Comparison of ENCODE assay signal across 11 cellular contexts in genomic region chr15:63015618-63016017, GRCh38. TPM values are rescaled to one million over a fixed set of nuclear protein-coding genes. Genes with fewer than 3 reads are reported as not detected.
A peak's percentile ranks its signal among the peaks of the same experiment; 100 is the strongest.
DNase-seq lines count a peak whose midpoint lies in the region; ATAC-seq and TF ChIP-seq lines count a peak whose summit lies in the region.
"Had no signal": no experiment of that assay in that cellular context is flagged by ENCODE, and none has a peak within 500 bp of the region (broad histone marks: within the 10 kb centered on the region; RNA-seq: fewer than 3 reads in every experiment).

No MANE protein-coding gene starts in this region.

- H3K27ac ChIP-seq in Panc1 (ENCODE audit: low read length), result peak overlapping the region; percentile 8
- H3K27ac ChIP-seq in fibroblast of lung (ENCODE audit: insufficient read depth, low read length), result peak overlapping the region; percentile 70
- no peak overlapping the region for H3K27ac ChIP-seq in GM23338 (ENCODE audit: low read depth)

- H3K27me3 Mint-ChIP-seq in GM23338 (ENCODE audit: insufficient read depth, low read depth, poor library complexity), result peaks cover 13% of the 10 kb centered on the region

- peak overlapping the region; percentile 65 for H3K4me2 ChIP-seq in fibroblast of lung (ENCODE audit: extremely low read depth, insufficient read depth, low read length)
- H3K4me2 ChIP-seq in GM23338, result no peak overlapping the region

- H3K36me3 Mint-ChIP-seq in GM23338 (ENCODE audit: low read depth), result peaks cover 3% of the 10 kb centered on the region; the same call in 2 of the 3 replicates
- H3K36me3 Mint-ChIP-seq: brain had no signal

- no peaks in the 10 kb centered on the region for H3F3A ChIP-seq in GM23338 (replicated peaks; ENCODE audit: low read depth)

- peaks cover 15% of the 10 kb centered on the region for H3K4me1 Mint-ChIP-seq in GM23338

- H3K4me1 ChIP-seq in Panc1 (ENCODE audit: control insufficient read depth, insufficient read depth, low read length) (0 out of 2 replicates have a peak, but pooled peaks cover 2% of the 10 kb centered on the region), fibroblast of lung (ENCODE audit: control insufficient read depth, extremely low read depth, insufficient read depth, low read length) (peaks cover 38% of the 10 kb centered on the region), GM23338 (ENCODE audit: insufficient read depth) (peaks cover 16% of the 10 kb centered on the region)

- no peak overlapping the region for H2AFZ ChIP-seq in fibroblast of lung (ENCODE audit: low read length)
- no peak overlapping the region for H2AFZ ChIP-seq in GM23338

- DNase-seq in Caki2 (ENCODE audit: low read depth), result peak; percentile 26
- peak; percentile 53 for DNase-seq in Panc1 (ENCODE audit: low read depth, low spot score)
- peak; percentile 78 to 80 for DNase-seq in fibroblast of lung (ENCODE audit: low read depth in 2 of 2)
- no peak for DNase-seq in omental fat pad (ENCODE audit: low spot score)
- no peak for DNase-seq in GM23338 (ENCODE audit: low spot score)
- DNase-seq in SHP77 (lab: John Stamatoyannopoulos, UW), result no peak
- DNase-seq: GF-D8, NCI-H2171 had no signal

- POLR2A ChIA-PET in Panc1 (lab: Charles Lee), result no interaction called here

- CTCF ChIA-PET in Panc1 (lab: Charles Lee), result no interaction called here

- BruUV-seq in Panc1 (replicated peaks; lab: Mats Ljungman, UMichigan), result no TSS peak

- H3K27me3 ChIP-seq in Panc1 (ENCODE audit: control insufficient read depth, insufficient read depth, low read length) (no peaks in the 10 kb centered on the region), fibroblast of lung (ENCODE audit: control insufficient read depth, insufficient read depth, low read length) (no peaks in the 10 kb centered on the region), GM23338 (ENCODE audit: insufficient read depth) (no peaks in the 10 kb centered on the region)

- in situ Hi-C loops in Caki2 (cut with HindIII; ENCODE audit: low pct_unique_long_range_greater_than_20kb, low sequenced_read_pairs) (no loop called here), Panc1 (cut with HindIII; ENCODE audit: low pct_unique_long_range_greater_than_20kb, low sequenced_read_pairs) (no loop called here)

- no peaks in the 10 kb centered on the region for H3K36me3 ChIP-seq in Panc1 (ENCODE audit: control insufficient read depth, insufficient read depth, low read length)
- H3K36me3 ChIP-seq in fibroblast of lung (ENCODE audit: control insufficient read depth, insufficient read depth, low read length), result no peaks in the 10 kb centered on the region
- H3K36me3 ChIP-seq in GM23338 (ENCODE audit: insufficient read depth), result no peaks in the 10 kb centered on the region

- H3K4me3 ChIP-seq in Panc1 (ENCODE audit: low read depth in 2 of 2, low read length in 2 of 2) (no peak overlapping the region), fibroblast of lung (replicated peaks in 1 of 4; ENCODE audit: control extremely low read depth in 1 of 4, insufficient read depth in 1 of 4, low read depth in 3 of 4, low read length in 4 of 4) (no peak overlapping the region), GM23338 (no peak overlapping the region)

- ATAC-seq in Panc1, result peak; percentile 64; the same call in 1 of the 2 replicates
- ATAC-seq in omental fat pad (ENCODE audit: low FRiP score), result peak; percentile 81
- ATAC-seq in HG03460 (IDR thresholded peaks at IDR 0.05; ENCODE audit: unreplicated experiment), result no peak
- ATAC-seq in GM23338, result no peak
- ATAC-seq in GM21723 (IDR thresholded peaks at IDR 0.05; ENCODE audit: unreplicated experiment), result no peak

- no peak overlapping the region for H3K9ac ChIP-seq in fibroblast of lung (ENCODE audit: insufficient read depth, low read length)

- no peaks in the 10 kb centered on the region for H3K79me2 ChIP-seq in fibroblast of lung (ENCODE audit: control insufficient read depth, insufficient read depth, low read length)
- no peaks in the 10 kb centered on the region for H3K79me2 ChIP-seq in GM23338 (replicated peaks; ENCODE audit: insufficient read depth)

- H4K20me1 ChIP-seq in fibroblast of lung (ENCODE audit: control insufficient read depth, extremely low read depth, insufficient read depth, low read length), result no peaks in the 10 kb centered on the region
- no peaks in the 10 kb centered on the region for H4K20me1 ChIP-seq in GM23338 (replicated peaks; ENCODE audit: insufficient read depth)

- H3K27ac Mint-ChIP-seq in GM23338, result no peak overlapping the region

- H3K4me3 Mint-ChIP-seq in GM23338, result no peak overlapping the region
- H3K4me3 Mint-ChIP-seq: brain had no signal

- peaks cover 14% of the 10 kb centered on the region; the same call in 1 of the 2 replicates for H3K9me2 ChIP-seq in GM23338 (ENCODE audit: insufficient read depth)

- intact Hi-C loops in Panc1 (cut with micrococcal nuclease; ENCODE audit: unreplicated experiment), result no loop called here

- H3K9me3 Mint-ChIP-seq in GM23338, result peaks cover 16% of the 10 kb centered on the region

- H3K9me3 ChIP-seq in Panc1 (ENCODE audit: control insufficient read depth, insufficient read depth, low read depth, low read length), result no peaks in the 10 kb centered on the region
- no peaks in the 10 kb centered on the region for H3K9me3 ChIP-seq in fibroblast of lung (ENCODE audit: control insufficient read depth, insufficient read depth, low read depth, low read length)

- no peak for TF ChIP-seq CTCF in Panc1 (IDR thresholded peaks at IDR 0.05)
- TF ChIP-seq CTCF in fibroblast of lung (conservative IDR thresholded peaks at IDR 0.05 in 1 of 2, IDR thresholded peaks at IDR 0.05 in 1 of 2; ENCODE audit: low read depth in 1 of 2, low read length in 2 of 2), result no peak
- no peak for TF ChIP-seq CTCF in omental fat pad (IDR thresholded peaks at IDR 0.05)
- no peak for TF ChIP-seq CTCF in GM23338 (conservative IDR thresholded peaks at IDR 0.05; ENCODE audit: low read depth in 2 of 2)

TF ChIP-seq in GM23338, 12 proteins besides CTCF, POLR2A, EP300 and RAD21:
- TF ChIP-seq ZNF331 (CRISPR knock-in tag; IDR thresholded peaks at IDR 0.05; ENCODE audit: low read depth), result no peak
- TF ChIP-seq EZH2 (IDR thresholded peaks at IDR 0.05; ENCODE audit: low read depth, unreplicated experiment), result no peak
- TF ChIP-seq STAT1 (IDR thresholded peaks at IDR 0.05; ENCODE audit: unreplicated experiment), result no peak

RNA-seq across cellular contexts. Expression of gene TPM1, which starts 26.9 kb away (rescaled TPM):
- 681 and 770 TPM in 2 replicates for total RNA-seq in Caki2 (2014; rRNA removed; shearing (Covaris generic); ENCODE audit: low replicate concordance)
- total RNA-seq in Panc1 (2021; ENCODE audit: unreplicated experiment), result 298 TPM
- 243 TPM for polyA plus RNA-seq in Panc1 (2012; ENCODE audit: insufficient read length)
- 224 and 279 TPM in 2 replicates for total RNA-seq in fibroblast of lung
- polyA plus RNA-seq in fibroblast of lung, result 515 and 1,732 TPM in 2 replicates
- 351 and 1,059 TPM in 2 replicates for polyA plus RNA-seq in fibroblast of lung (2012)
- polyA minus RNA-seq in fibroblast of lung (ENCODE audit: low replicate concordance), result 61.4 and 196 TPM in 2 replicates
- total RNA-seq in omental fat pad, result 100 to 1,000 TPM; 167 to 702 (median 252) TPM
- 412 and 449 TPM in 2 replicates for total RNA-seq in GM23338 (2014; rRNA removed; shearing (Covaris generic))
- 913 and 929 TPM in 2 replicates for polyA plus RNA-seq in GM23338 (2016; fragmentation: Nextera tagmentation; extraction: Ambion mirVana)

Comparison
In these comparisons a context has a peak if more than half of its experiments do, and no peak if none do; other contexts are left out.
1. DNase-seq: peak in Caki2 (single experiment), Panc1 (single experiment) and fibroblast of lung (2 of 2); none in omental fat pad (single experiment), GM23338 (single experiment) and SHP77 (0 of 2).
2. ATAC-seq: peak in Panc1 (single experiment) and omental fat pad (single experiment); none in HG03460 (single experiment), GM23338 (single experiment) and GM21723 (single experiment).